In genomic region chr2:20917287-20917660, GRCh38 we compare ENCODE assay signal across 1 cellular context.
TF ChIP-seq lines count a peak whose summit lies in the region.

No MANE protein-coding gene starts in this region.

TF ChIP-seq in HepG2, 621 proteins besides CTCF, POLR2A, EP300 and RAD21:
- TF ChIP-seq HMGXB4 (CRISPR knock-in tag; IDR thresholded peaks at IDR 0.05; ENCODE audit: borderline replicate concordance in 1 of 2, low read depth in 1 of 2) (peak in 1 of 2 experiments; percentile 1; a peak in 1 of 4 replicates), CREM (IDR thresholded peaks at IDR 0.05) (no peak), CREM (CRISPR knock-in tag; IDR thresholded peaks at IDR 0.05) (no peak)
